Comparison of ENCODE assay signal across 16 cellular contexts in the genomic region with DNA sequence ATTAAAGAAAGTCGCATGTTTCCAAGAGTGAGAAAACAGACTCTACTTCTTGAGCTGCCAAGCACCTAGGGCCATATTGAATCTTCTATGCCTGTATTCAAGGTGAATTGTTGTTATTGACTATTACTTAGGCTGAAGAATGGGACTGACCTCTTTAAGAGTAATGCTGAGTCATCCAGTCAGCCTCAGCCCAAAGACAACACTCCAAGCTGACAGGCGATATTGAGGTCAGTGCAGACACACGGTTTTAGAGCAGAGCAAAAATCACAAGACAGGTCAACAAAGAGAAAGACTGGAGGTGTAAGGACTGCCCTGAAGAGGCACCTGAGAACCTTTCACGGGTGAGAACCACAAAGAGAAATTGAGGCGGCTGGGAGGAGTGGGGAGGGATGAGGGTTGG.
DNase-seq lines count a peak whose midpoint lies in the region; ATAC-seq and TF ChIP-seq lines count a peak whose summit lies in the region.
"Had no signal": no experiment of that assay in that cellular context is flagged by ENCODE, and none has a peak within 500 bp of the region (broad histone marks: within the 10 kb centered on the region; RNA-seq: fewer than 3 reads in every experiment).

No MANE protein-coding gene starts in this region.

- TF ChIP-seq CTCF in fibroblast of lung (conservative IDR thresholded peaks at IDR 0.05 in 1 of 2, IDR thresholded peaks at IDR 0.05 in 1 of 2; ENCODE audit: low read depth in 1 of 2, low read length in 2 of 2): no peak
- no peak for TF ChIP-seq CTCF in osteocyte (IDR thresholded peaks at IDR 0.05)

- H3K27me3 Mint-ChIP-seq in osteocyte (ENCODE audit: unreplicated experiment): no peaks in the 10 kb centered on the region

- H3K4me1 ChIP-seq in GM23248 (ENCODE audit: insufficient read depth) (peaks cover 17% of the 10 kb centered on the region), fibroblast of lung (ENCODE audit: control insufficient read depth, extremely low read depth, insufficient read depth, low read length) (peaks cover 2% of the 10 kb centered on the region)

- peak; percentile 61 for DNase-seq in GM23248
- peak; percentile 56 for DNase-seq in OCI-M1 (lab: John Stamatoyannopoulos, UW)
- DNase-seq in fibroblast of lung (ENCODE audit: low read depth in 2 of 2): peak; percentile 9 to 42
- no peak for DNase-seq in osteocyte (ENCODE audit: extremely low spot score, unreplicated experiment)
- DNase-seq in UCSD-AML1 (lab: John Stamatoyannopoulos, UW; ENCODE audit: unreplicated experiment): no peak
- DNase-seq in stimulated activated naive CD4-positive, alpha-beta T cell (lab: John Stamatoyannopoulos, UW): no peak
- no peak for DNase-seq in NCI-H187 (lab: John Stamatoyannopoulos, UW)
- DNase-seq: activated CD4-positive, alpha-beta T cell treated with anti-CD3 and anti-CD28 coated beads for 48 hours; activated gamma-delta T cell treated with Interleukin-2 at 50 U/mL for 16 hours; Calu3; NCI-H2171; stimulated activated CD4-positive, alpha-beta T cell treated with anti-CD3 and anti-CD28 coated beads, Interleukin-1b, Interleukin-23, amount 100 ng/mL, for 48 hours; stimulated activated naive CD8-positive, alpha-beta T cell treated with anti-CD3 and anti-CD28 coated beads, Interleukin-15, amount 100 ng/mL, for 72 hours had no signal

- in situ Hi-C loops in GM23248 (cut with MboI): no loop called here

- peaks cover 5% of the 10 kb centered on the region for H3K9me3 Mint-ChIP-seq in osteocyte (ENCODE audit: unreplicated experiment)

- H3K79me2 ChIP-seq in GM23248 (ENCODE audit: insufficient read depth) (no peaks in the 10 kb centered on the region), fibroblast of lung (ENCODE audit: control insufficient read depth, insufficient read depth, low read length) (no peaks in the 10 kb centered on the region)

- no peak overlapping the region for H3K4me3 Mint-ChIP-seq in osteocyte (ENCODE audit: unreplicated experiment)
- H3K4me3 Mint-ChIP-seq: natural killer cell treated with Interleukin-12 subunit alpha and Interleukin-12 subunit beta and Interleukin-15 and Interleukin-18, amount 100 ng/mL, for 72 hours; stimulated activated naive CD8-positive, alpha-beta T cell treated with anti-CD3 and anti-CD28 coated beads, Interleukin-15, amount 100 ng/mL, for 72 hours had no signal

- H3K27ac ChIP-seq in GM23248: no peak overlapping the region
- no peak overlapping the region for H3K27ac ChIP-seq in fibroblast of lung (ENCODE audit: insufficient read depth, low read length)
- H3K27ac ChIP-seq: coronary artery had no signal

- H3K27ac Mint-ChIP-seq in osteocyte (ENCODE audit: unreplicated experiment): peak overlapping the region; percentile 36
- H3K27ac Mint-ChIP-seq: natural killer cell treated with Interleukin-12 subunit alpha and Interleukin-12 subunit beta and Interleukin-15 and Interleukin-18, amount 100 ng/mL, for 72 hours had no signal

- H3K4me2 ChIP-seq in GM23248 (ENCODE audit: unreplicated experiment) (no peak overlapping the region), fibroblast of lung (ENCODE audit: extremely low read depth, insufficient read depth, low read length) (peak overlapping the region; percentile 44)

- no peak overlapping the region for H3K4me3 ChIP-seq in GM23248
- H3K4me3 ChIP-seq in fibroblast of lung (replicated peaks in 1 of 4; ENCODE audit: control extremely low read depth in 1 of 4, insufficient read depth in 1 of 4, low read depth in 3 of 4, low read length in 4 of 4): no peak overlapping the region
- H3K4me3 ChIP-seq: coronary artery had no signal

- 39 to 41% methylated on average over 5 of the region's 5 CpGs for WGBS in GM23248 (ENCODE audit: low coverage in 1 of 2, low lambda C conversion rate in 2 of 2, missing lambda C conversion rate in 2 of 2), 2 experiments

- H3K36me3 ChIP-seq in GM23248 (ENCODE audit: low read depth) (no peaks in the 10 kb centered on the region), fibroblast of lung (ENCODE audit: control insufficient read depth, insufficient read depth, low read length) (no peaks in the 10 kb centered on the region)

- no peaks in the 10 kb centered on the region for H4K20me1 ChIP-seq in GM23248 (ENCODE audit: insufficient read depth)
- no peaks in the 10 kb centered on the region for H4K20me1 ChIP-seq in fibroblast of lung (ENCODE audit: control insufficient read depth, extremely low read depth, insufficient read depth, low read length)

- H3K9me2 ChIP-seq in GM23248 (ENCODE audit: insufficient read depth): no peaks in the 10 kb centered on the region

- H3K27me3 ChIP-seq in GM23248 (replicated peaks; ENCODE audit: insufficient read depth): no peaks in the 10 kb centered on the region
- no peaks in the 10 kb centered on the region for H3K27me3 ChIP-seq in fibroblast of lung (ENCODE audit: control insufficient read depth, insufficient read depth, low read length)

- H2AFZ ChIP-seq in GM23248: no peak overlapping the region
- H2AFZ ChIP-seq in fibroblast of lung (ENCODE audit: low read length): no peak overlapping the region

- no peak for ATAC-seq in HG02610 (IDR thresholded peaks at IDR 0.05; ENCODE audit: unreplicated experiment)
- ATAC-seq: natural killer cell treated with Interleukin-12 subunit alpha and Interleukin-12 subunit beta and Interleukin-15 and Interleukin-18, amount 100 ng/mL, for 72 hours; stimulated activated naive CD8-positive, alpha-beta T cell treated with anti-CD3 and anti-CD28 coated beads, Interleukin-15, amount 100 ng/mL, for 72 hours had no signal

- H3F3A ChIP-seq in GM23248 (ENCODE audit: insufficient read depth): 0 out of 2 replicates have a peak, but pooled peaks cover 3% of the 10 kb centered on the region

- no peaks in the 10 kb centered on the region for H3K36me3 Mint-ChIP-seq in osteocyte (ENCODE audit: unreplicated experiment)
- H3K36me3 Mint-ChIP-seq: natural killer cell treated with Interleukin-12 subunit alpha and Interleukin-12 subunit beta and Interleukin-15 and Interleukin-18, amount 100 ng/mL, for 72 hours had no signal

- H3K9ac ChIP-seq in GM23248 (no peak overlapping the region), fibroblast of lung (ENCODE audit: insufficient read depth, low read length) (no peak overlapping the region)

- H3K9me3 ChIP-seq in GM23248 (ENCODE audit: low read depth) (no peaks in the 10 kb centered on the region), fibroblast of lung (ENCODE audit: control insufficient read depth, insufficient read depth, low read depth, low read length) (no peaks in the 10 kb centered on the region)

- H3K4me1 Mint-ChIP-seq in osteocyte (ENCODE audit: unreplicated experiment): peaks cover 28% of the 10 kb centered on the region
- H3K4me1 Mint-ChIP-seq: stimulated activated naive CD8-positive, alpha-beta T cell treated with anti-CD3 and anti-CD28 coated beads, Interleukin-15, amount 100 ng/mL, for 72 hours had no signal

Comparison
In these comparisons a context has a peak if more than half of its experiments do, and no peak if none do; other contexts are left out.
1. DNase-seq: peak in GM23248 (single experiment), OCI-M1 (single experiment) and fibroblast of lung (2 of 2); none in osteocyte (single experiment), UCSD-AML1 (single experiment), stimulated activated naive CD4-positive, alpha-beta T cell (0 of 6) and NCI-H187 (0 of 2).